8 cellular contexts compared by ENCODE assay signal in the genomic region with DNA sequence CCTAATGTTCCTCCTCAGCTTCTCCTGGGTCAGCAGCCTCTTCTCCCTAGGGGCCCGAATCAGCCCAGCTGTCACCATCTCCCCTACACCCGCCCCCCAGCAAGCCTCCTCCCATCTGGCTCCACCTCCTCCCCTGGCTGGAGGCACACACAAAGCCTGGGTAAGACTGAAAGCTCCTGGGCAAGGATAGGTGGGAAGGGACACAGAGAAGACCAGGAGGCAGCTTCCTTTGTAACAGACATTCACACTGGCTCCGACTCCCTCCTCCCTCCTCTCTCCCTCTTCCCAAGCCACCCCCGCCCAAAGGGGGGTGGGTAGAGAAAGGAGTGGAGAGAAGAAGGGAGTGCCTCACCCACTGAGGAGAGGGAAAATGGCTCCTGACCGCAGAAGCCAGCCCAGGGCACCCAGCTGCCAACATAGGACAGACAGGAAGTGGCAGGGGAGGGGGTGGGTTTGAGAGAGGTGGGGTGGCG. TPM values are rescaled to one million over a fixed set of nuclear protein-coding genes. Genes with fewer than 3 reads are reported as not detected.
DNase-seq lines count a peak whose midpoint lies in the region; ATAC-seq lines count a peak whose summit lies in the region.

No MANE protein-coding gene starts in this region.

- peak; percentile 23 for DNase-seq in stimulated activated CD4-positive, alpha-beta T cell treated with anti-CD3 and anti-CD28 coated beads, Interleukin-4, amount 100 ng/mL, for 24 hours
- DNase-seq in stimulated activated CD4-positive, alpha-beta T cell treated with anti-CD3 and anti-CD28 coated beads, Interleukin-2, amount 100 ng/mL, for 24 hours: no peak
- peak; percentile 29 for DNase-seq in activated CD4-positive, alpha-beta T cell treated with anti-CD3 and anti-CD28 coated beads for 48 hours
- DNase-seq in fibroblast of gingiva (ENCODE audit: low read depth) (peak; percentile 44), renal cortical epithelial cell (ENCODE audit: low read depth) (peak; percentile 46)

- ATAC-seq in HG02798 (IDR thresholded peaks at IDR 0.05; ENCODE audit: poor library complexity, unreplicated experiment): no peak
- no peak for ATAC-seq in HG03139 (IDR thresholded peaks at IDR 0.05; ENCODE audit: unreplicated experiment)
- ATAC-seq in GM19397 (IDR thresholded peaks at IDR 0.05; ENCODE audit: unreplicated experiment): no peak

RNA-seq across cellular contexts. Expression of a gene that starts 4.0 kb away (rescaled TPM):
- 228 and 358 TPM in 2 replicates for total RNA-seq in renal cortical epithelial cell

RNA-seq across cellular contexts. Expression of a gene that starts 32.6 kb away (rescaled TPM):
- total RNA-seq in renal cortical epithelial cell: 0.17 TPM in 1 of 2 replicates, not detected in the other

RNA-seq across cellular contexts. Expression of a gene that starts 35.0 kb away (rescaled TPM):
- total RNA-seq in renal cortical epithelial cell: 16.5 and 32.3 TPM in 2 replicates

RNA-seq across cellular contexts. Expression of a gene that starts 44.1 kb away (rescaled TPM):
- 0.15 and 0.17 TPM in 2 replicates for total RNA-seq in renal cortical epithelial cell

RNA-seq across cellular contexts. Expression of a gene that starts 47.3 kb away (rescaled TPM):
- total RNA-seq in renal cortical epithelial cell: 3.8 and 5.2 TPM in 2 replicates

Comparison
In these comparisons a context has a peak if more than half of its experiments do, and no peak if none do; other contexts are left out.
1. DNase-seq: peak in stimulated activated CD4-positive, alpha-beta T cell treated with anti-CD3 and anti-CD28 coated beads, Interleukin-4, amount 100 ng/mL, for 24 hours (single experiment), activated CD4-positive, alpha-beta T cell treated with anti-CD3 and anti-CD28 coated beads for 48 hours (single experiment), fibroblast of gingiva (single experiment) and renal cortical epithelial cell (single experiment); none in stimulated activated CD4-positive, alpha-beta T cell treated with anti-CD3 and anti-CD28 coated beads, Interleukin-2, amount 100 ng/mL, for 24 hours (0 of 2).